Comparison of ENCODE assay signal across 20 cellular contexts in the genomic region with DNA sequence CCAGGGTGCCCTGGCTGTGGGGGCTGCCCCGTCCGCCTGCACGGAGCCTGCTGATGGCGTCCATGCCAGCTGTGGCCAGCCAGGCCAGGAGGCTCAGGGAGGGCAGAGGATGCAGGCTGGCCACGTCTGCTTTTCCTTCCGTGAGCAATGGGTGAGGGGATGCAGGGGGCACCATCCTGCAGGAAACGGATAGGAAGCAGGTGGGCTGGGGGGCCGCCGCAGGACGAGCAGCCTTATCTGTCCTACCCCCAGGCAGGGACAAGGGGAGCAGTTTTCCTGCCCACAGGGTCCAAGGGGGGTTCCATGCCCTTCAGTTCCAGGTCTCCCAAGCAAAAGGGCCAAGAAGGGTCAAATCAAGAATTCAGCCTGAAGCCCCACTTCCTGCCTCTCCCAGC. TPM values are rescaled to one million over a fixed set of nuclear protein-coding genes. Genes with fewer than 3 reads are reported as not detected.
A peak's percentile ranks its signal among the peaks of the same experiment; 100 is the strongest.
DNase-seq lines count a peak whose midpoint lies in the region; ATAC-seq, FAIRE-seq and TF ChIP-seq lines count a peak whose summit lies in the region.
"Had no signal": no experiment of that assay in that cellular context is flagged by ENCODE, and none has a peak within 500 bp of the region (broad histone marks: within the 10 kb centered on the region; RNA-seq: fewer than 3 reads in every experiment).

No MANE protein-coding gene starts in this region.

- H3K36me3 ChIP-seq in right atrium auricular region: peaks cover 69% of the 10 kb centered on the region
- H3K36me3 ChIP-seq in HCT116 (ENCODE audit: control insufficient read depth in 1 of 2, insufficient read depth in 2 of 2, low read length in 2 of 2): peaks cover 25 to 85% of the 10 kb centered on the region in 2 experiments
- peaks cover 98% of the 10 kb centered on the region; the same call in 2 of the 3 replicates for H3K36me3 ChIP-seq in K562 (ENCODE audit: control insufficient read depth, insufficient read depth, low read length)
- peaks cover 0 to 100% (median 95%) of the 10 kb centered on the region in 6 donors for H3K36me3 ChIP-seq in spleen
- peaks cover 73% of the 10 kb centered on the region for H3K36me3 ChIP-seq in brain microvascular endothelial cell (replicated peaks)

- H3K4me3 ChIP-seq in right atrium auricular region (no peak overlapping the region), HCT116 (replicated peaks in 1 of 2; ENCODE audit: low read depth in 1 of 2, low read length in 2 of 2) (no peak overlapping the region), K562 (no peak overlapping the region), spleen (no peak overlapping the region), foreskin fibroblast (ENCODE audit: low read depth in 1 of 2, low read length in 2 of 2) (no peak overlapping the region), brain microvascular endothelial cell (ENCODE audit: low read depth, low read length) (no peak overlapping the region)
- H3K4me3 ChIP-seq: SJCRH30 had no signal

- no peak for TF ChIP-seq POLR2A in HCT116 (IDR thresholded peaks at IDR 0.05; ENCODE audit: borderline replicate concordance, extremely low read depth, insufficient read depth, insufficient read length)
- TF ChIP-seq POLR2A in K562 (conservative IDR thresholded peaks at IDR 0.05): peak; percentile 44; the same call in 1 of the 2 replicates
- no peak for TF ChIP-seq POLR2A in spleen (IDR thresholded peaks at IDR 0.05)

- in situ Hi-C loops in K562 (cut with MboI) (no loop called here), brain microvascular endothelial cell (cut with HindIII; ENCODE audit: low pct_ligation_motif_present, low sequenced_read_pairs) (no loop called here)

- no peak for TF ChIP-seq EP300 in K562 (IDR thresholded peaks at IDR 0.05; ENCODE audit: low read length)

- H3K27ac ChIP-seq in right atrium auricular region (no peak overlapping the region), HCT116 (ENCODE audit: low read depth, low read length) (peak overlapping the region; percentile 30; the same call in 1 of the 2 replicates), K562 (ENCODE audit: extremely low read depth, low read depth, low read length) (no peak overlapping the region), spleen (peak overlapping the region in 1 of 8 donors; percentile 1), brain microvascular endothelial cell (no peak overlapping the region)
- H3K27ac ChIP-seq: KMS-11, SJCRH30 had no signal

- H3K9me3 ChIP-seq in right atrium auricular region: no peaks in the 10 kb centered on the region
- H3K9me3 ChIP-seq in HCT116 (ENCODE audit: control insufficient read depth in 1 of 2, insufficient read depth in 1 of 2, low read depth in 1 of 2, low read length in 2 of 2): no peaks in the 10 kb centered on the region
- H3K9me3 ChIP-seq in K562 (replicated peaks; ENCODE audit: control insufficient read depth, insufficient read depth, low read depth, low read length): no peaks in the 10 kb centered on the region
- no peaks in the 10 kb centered on the region for H3K9me3 ChIP-seq in spleen
- H3K9me3 ChIP-seq: SJCRH30 had no signal

- H3K27me3 Mint-ChIP-seq in activated CD4-positive, alpha-beta T cell treated with anti-CD3 and anti-CD28 coated beads for 36 hours: no peaks in the 10 kb centered on the region

- POLR2A ChIA-PET in HCT116 (lab: Charles Lee) (no interaction called here), K562 (lab: Yijun Ruan, JAX) (interaction anchor here (0.6 to 1.8 kb wide), 5 partner anchors 16 to 142 kb away, joined by 3 to 5 read pairs (median 4); no protein-coding TSS in a partner anchor)
- POLR2A ChIA-PET in activated CD4-positive, alpha-beta T cell treated with anti-CD3 and anti-CD28 coated beads for 36 hours (lab: Charles Lee): no interaction called here

- H3K27ac Mint-ChIP-seq in activated CD4-positive, alpha-beta T cell treated with anti-CD3 and anti-CD28 coated beads for 36 hours: no peak overlapping the region
- H3K27ac Mint-ChIP-seq: CD8-positive, alpha-beta T cell had no signal

- no peak for TF ChIP-seq RAD21 in HCT116 (IDR thresholded peaks at IDR 0.05; ENCODE audit: low read depth)
- no peak for TF ChIP-seq RAD21 in K562 (CRISPR knock-in tag; conservative IDR thresholded peaks at IDR 0.05 in 1 of 2, IDR thresholded peaks at IDR 0.05 in 1 of 2)

- peaks cover 2% of the 10 kb centered on the region for H3K4me1 Mint-ChIP-seq in activated CD4-positive, alpha-beta T cell treated with anti-CD3 and anti-CD28 coated beads for 36 hours

- DNase-seq in Right ventricle myocardium inferior (ENCODE audit: missing footprints) (peak; percentile 39), right atrium auricular region (ENCODE audit: low spot score) (no peak), HCT116 (ENCODE audit: low read depth, low spot score) (no peak), K562 (ENCODE audit: extremely low read depth in 1 of 4, low spot score in 3 of 4) (no peak), spleen (peak; percentile 55), foreskin fibroblast (no peak), brain microvascular endothelial cell (no peak)
- DNase-seq in activated CD4-positive, alpha-beta T cell treated with anti-CD3 and anti-CD28 coated beads for 36 hours: no peak
- DNase-seq: DMS53, H7, NCI-H1417, NCI-H187, NCI-H2227 treated with DMSO at 0.1 percent for 48 hours, NCI-H510A treated with DMSO at 0.1 percent for 48 hours, NCI-H774, OCI-M1, SJCRH30 had no signal

- H3K9ac ChIP-seq in HCT116 (ENCODE audit: low read length) (no peak overlapping the region), K562 (ENCODE audit: insufficient read depth in 1 of 2, low read depth in 2 of 2, low read length in 2 of 2) (no peak overlapping the region)
- H3K9ac ChIP-seq: KMS-11 had no signal

- RAD21 ChIA-PET in HCT116 (lab: Charles Lee; ENCODE audit: low non-redundant PET in 1 of 2, low total read pairs in 2 of 2, uncharacterized antibody in 2 of 2, unreplicated experiment in 2 of 2): no interaction called here

- intact Hi-C loops in Right ventricle myocardium inferior (cut with DNase I): no loop called here
- intact Hi-C loops in HCT116 (cut with micrococcal nuclease): no loop called here
- intact Hi-C loops in K562 (cut with micrococcal nuclease): no loop called here
- intact Hi-C loops in spleen (cut with DNase I; ENCODE audit: low total_unique reads): no loop called here
- intact Hi-C loops in activated CD4-positive, alpha-beta T cell treated with anti-CD3 and anti-CD28 coated beads for 36 hours (cut with DNase I, micrococcal nuclease): no loop called here

- CTCF ChIA-PET in HCT116 (lab: Charles Lee) (no interaction called here), K562 (lab: Yijun Ruan, JAX; ENCODE audit: low intra/inter-chr PET ratio) (no interaction called here)
- CTCF ChIA-PET in activated CD4-positive, alpha-beta T cell treated with anti-CD3 and anti-CD28 coated beads for 36 hours (lab: Charles Lee): no interaction called here

- no peaks in the 10 kb centered on the region for H3K9me1 ChIP-seq in K562 (ENCODE audit: control insufficient read depth, insufficient read depth, low read length)

- H3K4me1 ChIP-seq in right atrium auricular region (peaks cover 0 to 8% of the 10 kb centered on the region in 2 donors), HCT116 (ENCODE audit: control insufficient read depth in 1 of 2, insufficient read depth in 2 of 2, low read length in 2 of 2) (peaks cover 3 to 15% of the 10 kb centered on the region in 2 experiments; a peak in 3 of 4 replicates), K562 (replicated peaks in 1 of 2; ENCODE audit: control insufficient read depth in 2 of 2, insufficient read depth in 2 of 2, low read length in 2 of 2) (peaks cover 0 to 90% of the 10 kb centered on the region in 2 experiments; a peak in 2 of 5 replicates), spleen (peaks cover 0 to 79% (median 21%) of the 10 kb centered on the region in 6 donors)

- 86% methylated on average over 9 of the region's 10 CpGs for WGBS in K562 (ENCODE audit: insufficient coverage, low coverage, missing lambda C conversion rate)
- 63 to 86% (median 81%) methylated on average over 10 of the region's 10 CpGs for WGBS in spleen, 5 donors

- peaks cover 7% of the 10 kb centered on the region for H3K36me3 Mint-ChIP-seq in activated CD4-positive, alpha-beta T cell treated with anti-CD3 and anti-CD28 coated beads for 36 hours (ENCODE audit: low read depth)

- no peak for FAIRE-seq in K562 (lab: Jason Lieb, UNC)
- FAIRE-seq: A204.1 had no signal

- no peaks in the 10 kb centered on the region for H3K27me3 ChIP-seq in right atrium auricular region
- H3K27me3 ChIP-seq in HCT116 (ENCODE audit: insufficient read depth, low read length): no peaks in the 10 kb centered on the region
- no peaks in the 10 kb centered on the region for H3K27me3 ChIP-seq in K562 (ENCODE audit: control insufficient read depth in 2 of 2, insufficient read depth in 2 of 2, low read length in 2 of 2)
- H3K27me3 ChIP-seq in spleen (replicated peaks in 1 of 7): no peaks in the 10 kb centered on the region
- H3K27me3 ChIP-seq in brain microvascular endothelial cell (replicated peaks): no peaks in the 10 kb centered on the region
- H3K27me3 ChIP-seq: SJCRH30 had no signal

- H3K4me3 Mint-ChIP-seq in activated CD4-positive, alpha-beta T cell treated with anti-CD3 and anti-CD28 coated beads for 36 hours: no peak overlapping the region
- H3K4me3 Mint-ChIP-seq: CD8-positive, alpha-beta T cell had no signal

- H3K9me2 ChIP-seq in HCT116 (ENCODE audit: insufficient read depth): no peaks in the 10 kb centered on the region

- H3K4me2 ChIP-seq in HCT116 (ENCODE audit: low read length): no peak overlapping the region
- H3K4me2 ChIP-seq in K562 (ENCODE audit: insufficient read depth, low read length): no peak overlapping the region
- H3K4me2 ChIP-seq: KMS-11 had no signal

- no peaks in the 10 kb centered on the region for H3K9me3 Mint-ChIP-seq in activated CD4-positive, alpha-beta T cell treated with anti-CD3 and anti-CD28 coated beads for 36 hours (ENCODE audit: low read depth)
- H3K9me3 Mint-ChIP-seq: CD8-positive, alpha-beta T cell had no signal

- no peaks in the 10 kb centered on the region; the same call in 1 of the 2 replicates for H4K20me1 ChIP-seq in HCT116 (ENCODE audit: insufficient read depth)
- peaks cover 7% of the 10 kb centered on the region for H4K20me1 ChIP-seq in K562 (replicated peaks; ENCODE audit: control insufficient read depth, insufficient read depth, low read length)

- ATAC-seq in Right ventricle myocardium inferior: no peak
- ATAC-seq in HCT116: no peak
- no peak for ATAC-seq in K562
- ATAC-seq in activated CD4-positive, alpha-beta T cell treated with anti-CD3 and anti-CD28 coated beads for 36 hours: no peak
- ATAC-seq: CD8-positive, alpha-beta T cell had no signal

- BruUV-seq in HCT116 (replicated peaks; lab: Mats Ljungman, UMichigan) (no TSS peak), K562 (replicated peaks; lab: Mats Ljungman, UMichigan) (no TSS peak)

- H2AFZ ChIP-seq in HCT116 (ENCODE audit: low read depth, low read length, poor library complexity, severe bottlenecking) (no peak overlapping the region), K562 (ENCODE audit: low read depth, low read length) (no peak overlapping the region)

- H3K79me2 ChIP-seq in HCT116 (ENCODE audit: insufficient read depth, low read length): peaks cover 26% of the 10 kb centered on the region
- H3K79me2 ChIP-seq in K562 (ENCODE audit: control insufficient read depth, insufficient read depth, low read length): peaks cover 7% of the 10 kb centered on the region

- TF ChIP-seq CTCF in right atrium auricular region (IDR thresholded peaks at IDR 0.05) (no peak), HCT116 (IDR thresholded peaks at IDR 0.05 in 2 of 3, conservative IDR thresholded peaks at IDR 0.05 in 1 of 3; ENCODE audit: borderline replicate concordance in 1 of 3, insufficient read depth in 1 of 3, low read depth in 2 of 3, low read length in 2 of 3) (no peak), K562 (IDR thresholded peaks at IDR 0.05 in 2 of 3, conservative IDR thresholded peaks at IDR 0.05 in 1 of 3; ENCODE audit: insufficient read depth in 2 of 3, low read depth in 1 of 3, low read length in 3 of 3) (no peak), spleen (IDR thresholded peaks at IDR 0.05 in 8 of 11, conservative IDR thresholded peaks at IDR 0.05 in 3 of 11) (no peak), foreskin fibroblast (IDR thresholded peaks at IDR 0.05; ENCODE audit: low read depth, low read length) (no peak), brain microvascular endothelial cell (IDR thresholded peaks at IDR 0.05; ENCODE audit: low read depth, low read length, missing control alignments) (no peak)

RNA-seq across cellular contexts. Expression of a gene that starts 6.8 kb away (rescaled TPM):
- total RNA-seq in Right ventricle myocardium inferior: 59.3 TPM
- 10 to 100 TPM; 33.3 to 45.7 TPM for total RNA-seq in right atrium auricular region
- 176 TPM for total RNA-seq in HCT116 (2021; ENCODE audit: unreplicated experiment)
- 120 and 129 TPM in 2 replicates for polyA plus RNA-seq in HCT116 (2012)
- 125 and 499 TPM in 2 replicates for total RNA-seq in K562 (2011; cell fraction: chromatin; rRNA removed; ENCODE audit: low replicate concordance)
- total RNA-seq in K562 (2011; cell fraction: nucleolus; rRNA removed): 452 and 491 TPM in 2 replicates
- 177 and 203 TPM in 2 replicates for total RNA-seq in K562 (2011; cell fraction: nucleoplasm; rRNA removed)
- total RNA-seq in K562 (2014; rRNA removed): 203 and 249 TPM in 2 replicates
- 45.0 and 57.5 TPM in 2 replicates for total RNA-seq in K562 (2014; rRNA removed; fragmentation: Illumina TruSeq; extraction: Trizol)
- 83.1 and 83.9 TPM in 2 replicates for total RNA-seq in K562 (2015; rRNA removed; fragmentation: Illumina TruSeq; extraction: Trizol)
- total RNA-seq in K562 (2021): 193 and 209 TPM in 2 replicates
- polyA plus RNA-seq in K562 (2011; rRNA removed): 60.1 and 77.0 TPM in 2 replicates
- polyA plus RNA-seq in K562 (2011; cell fraction: cytosol; rRNA removed): 62.4 and 118 TPM in 2 replicates
- 712 and 945 TPM in 2 replicates for polyA plus RNA-seq in K562 (2011; cell fraction: nucleus; rRNA removed)
- polyA plus RNA-seq in K562 (2012): 123 and 178 TPM in 2 replicates
- polyA plus RNA-seq in K562 (2014; fragmentation: Illumina TruSeq; extraction: Trizol): 97.2 and 99.8 TPM in 2 replicates
- polyA plus RNA-seq in K562 (2014; fragmentation: Nextera tagmentation; extraction: Ambion mirVana): 10 to 100 TPM in 1 of 2 experiments, 1 to 10 TPM in 1; 7.8 to 11.3 TPM
- 201 and 210 TPM in 2 replicates for polyA plus RNA-seq in K562 (2014; rRNA removed)
- 17.2 and 22.2 TPM in 2 replicates for polyA minus RNA-seq in K562 (2011; rRNA and poly(A)+ RNA removed)
- polyA minus RNA-seq in K562 (2011; cell fraction: cytosol; rRNA and poly(A)+ RNA removed): 54.0 and 54.3 TPM in 2 replicates
- polyA minus RNA-seq in K562 (2011; cell fraction: nucleus; rRNA and poly(A)+ RNA removed): 179 and 184 TPM in 2 replicates
- total RNA-seq in spleen: 100 to 1,000 TPM in 3 of 7 donors, 10 to 100 TPM in 4; 76.4 to 114 (median 87.9) TPM
- polyA plus RNA-seq in spleen: 100 to 1,000 TPM; 130 to 174 (median 173) TPM
- 100 to 1,000 TPM; 119 to 124 TPM for total RNA-seq in activated CD4-positive, alpha-beta T cell treated with anti-CD3 and anti-CD28 coated beads for 36 hours

RNA-seq across cellular contexts. Expression of a gene that starts 7.2 kb away (rescaled TPM):
- total RNA-seq in Right ventricle myocardium inferior (80.9 TPM), right atrium auricular region (10 to 100 TPM; 79.5 to 90.8 TPM), HCT116 (2021; ENCODE audit: unreplicated experiment) (205 TPM), K562 (2014; rRNA removed) (137 and 183 TPM in 2 replicates), K562 (2014; rRNA removed; fragmentation: Illumina TruSeq; extraction: Trizol) (17.5 and 26.3 TPM in 2 replicates), K562 (2015; rRNA removed; fragmentation: Illumina TruSeq; extraction: Trizol) (69.9 and 72.5 TPM in 2 replicates), K562 (2021) (162 and 167 TPM in 2 replicates), spleen (10 to 100 TPM; 61.5 to 77.2 (median 66.5) TPM)
- 154 and 156 TPM in 2 replicates for polyA plus RNA-seq in HCT116 (2012)
- total RNA-seq in K562 (2011; cell fraction: chromatin; rRNA removed; ENCODE audit: low replicate concordance): 57.5 and 207 TPM in 2 replicates
- 178 and 205 TPM in 2 replicates for total RNA-seq in K562 (2011; cell fraction: nucleolus; rRNA removed)
- total RNA-seq in K562 (2011; cell fraction: nucleoplasm; rRNA removed): 87.8 and 88.8 TPM in 2 replicates
- polyA plus RNA-seq in K562 (2011; rRNA removed) (57.0 and 88.5 TPM in 2 replicates), K562 (2014; fragmentation: Illumina TruSeq; extraction: Trizol) (74.5 and 111 TPM in 2 replicates), K562 (2014; fragmentation: Nextera tagmentation; extraction: Ambion mirVana) (10 to 100 TPM in 1 of 2 experiments, 1 to 10 TPM in 1; 3.1 to 13.4 TPM), K562 (2014; rRNA removed) (112 and 123 TPM in 2 replicates), spleen (100 to 1,000 TPM in 1 of 3 donors, 10 to 100 TPM in 2; 69.5 to 109 (median 95.4) TPM)
- polyA plus RNA-seq in K562 (2011; cell fraction: cytosol; rRNA removed): 94.2 and 226 TPM in 2 replicates
- 212 and 255 TPM in 2 replicates for polyA plus RNA-seq in K562 (2011; cell fraction: nucleus; rRNA removed)
- 103 and 115 TPM in 2 replicates for polyA plus RNA-seq in K562 (2012)
- polyA minus RNA-seq in K562 (2011; rRNA and poly(A)+ RNA removed): 31.9 and 46.4 TPM in 2 replicates
- 71.4 and 74.6 TPM in 2 replicates for polyA minus RNA-seq in K562 (2011; cell fraction: cytosol; rRNA and poly(A)+ RNA removed)
- polyA minus RNA-seq in K562 (2011; cell fraction: nucleus; rRNA and poly(A)+ RNA removed): 72.3 and 75.2 TPM in 2 replicates
- total RNA-seq in activated CD4-positive, alpha-beta T cell treated with anti-CD3 and anti-CD28 coated beads for 36 hours: 10 to 100 TPM; 69.0 to 73.5 TPM

RNA-seq across cellular contexts. Expression of a gene that starts 7.2 kb away (rescaled TPM):
- total RNA-seq in Right ventricle myocardium inferior: 19.3 TPM
- total RNA-seq in right atrium auricular region: 10 to 100 TPM; 21.4 to 25.3 TPM
- 52.0 TPM for total RNA-seq in HCT116 (2021; ENCODE audit: unreplicated experiment)
- 53.5 and 62.2 TPM in 2 replicates for polyA plus RNA-seq in HCT116 (2012)
- total RNA-seq in K562 (2011; cell fraction: chromatin; rRNA removed; ENCODE audit: low replicate concordance): 23.1 and 61.7 TPM in 2 replicates
- total RNA-seq in K562 (2011; cell fraction: nucleolus; rRNA removed): 74.4 and 74.9 TPM in 2 replicates
- total RNA-seq in K562 (2011; cell fraction: nucleoplasm; rRNA removed): 36.5 and 40.5 TPM in 2 replicates
- total RNA-seq in K562 (2014; rRNA removed): 23.6 and 28.4 TPM in 2 replicates
- 6.5 and 9.5 TPM in 2 replicates for total RNA-seq in K562 (2014; rRNA removed; fragmentation: Illumina TruSeq; extraction: Trizol)
- total RNA-seq in K562 (2015; rRNA removed; fragmentation: Illumina TruSeq; extraction: Trizol): 11.1 and 14.3 TPM in 2 replicates
- 26.9 and 30.2 TPM in 2 replicates for total RNA-seq in K562 (2021)
- 9.2 and 17.2 TPM in 2 replicates for polyA plus RNA-seq in K562 (2011; rRNA removed)
- polyA plus RNA-seq in K562 (2011; cell fraction: cytosol; rRNA removed): 12.2 and 23.8 TPM in 2 replicates
- polyA plus RNA-seq in K562 (2011; cell fraction: nucleus; rRNA removed): 144 and 164 TPM in 2 replicates
- 16.9 and 35.2 TPM in 2 replicates for polyA plus RNA-seq in K562 (2012)
- polyA plus RNA-seq in K562 (2014; fragmentation: Illumina TruSeq; extraction: Trizol): 9.0 and 18.5 TPM in 2 replicates
- polyA plus RNA-seq in K562 (2014; fragmentation: Nextera tagmentation; extraction: Ambion mirVana): under 1 TPM; 0.32 to 0.66 TPM
- polyA plus RNA-seq in K562 (2014; rRNA removed): 32.6 and 32.8 TPM in 2 replicates
- 2.0 TPM in 2 replicates for polyA minus RNA-seq in K562 (2011; rRNA and poly(A)+ RNA removed)
- 11.7 and 13.1 TPM in 2 replicates for polyA minus RNA-seq in K562 (2011; cell fraction: cytosol; rRNA and poly(A)+ RNA removed)
- polyA minus RNA-seq in K562 (2011; cell fraction: nucleus; rRNA and poly(A)+ RNA removed): 11.4 and 14.3 TPM in 2 replicates
- 10 to 100 TPM; 21.4 to 36.3 (median 26.0) TPM for total RNA-seq in spleen
- 10 to 100 TPM; 24.5 to 42.3 (median 41.5) TPM for polyA plus RNA-seq in spleen
- 10 to 100 TPM; 16.9 to 17.5 TPM for total RNA-seq in activated CD4-positive, alpha-beta T cell treated with anti-CD3 and anti-CD28 coated beads for 36 hours

RNA-seq across cellular contexts. Expression of a gene that starts 21.4 kb away (rescaled TPM):
- 175 TPM for total RNA-seq in Right ventricle myocardium inferior
- total RNA-seq in right atrium auricular region: 100 to 1,000 TPM; 169 to 213 TPM
- 306 TPM for total RNA-seq in HCT116 (2021; ENCODE audit: unreplicated experiment)
- polyA plus RNA-seq in HCT116 (2012): 324 and 351 TPM in 2 replicates
- 78.8 and 254 TPM in 2 replicates for total RNA-seq in K562 (2011; cell fraction: chromatin; rRNA removed; ENCODE audit: low replicate concordance)
- 329 and 354 TPM in 2 replicates for total RNA-seq in K562 (2011; cell fraction: nucleolus; rRNA removed)
- total RNA-seq in K562 (2011; cell fraction: nucleoplasm; rRNA removed): 133 and 150 TPM in 2 replicates
- total RNA-seq in K562 (2014; rRNA removed): 165 and 194 TPM in 2 replicates
- 41.1 and 66.0 TPM in 2 replicates for total RNA-seq in K562 (2014; rRNA removed; fragmentation: Illumina TruSeq; extraction: Trizol)
- total RNA-seq in K562 (2015; rRNA removed; fragmentation: Illumina TruSeq; extraction: Trizol): 76.0 and 90.0 TPM in 2 replicates
- total RNA-seq in K562 (2021): 235 and 256 TPM in 2 replicates
- 156 and 201 TPM in 2 replicates for polyA plus RNA-seq in K562 (2011; rRNA removed)
- polyA plus RNA-seq in K562 (2011; cell fraction: cytosol; rRNA removed): 404 and 845 TPM in 2 replicates
- 611 and 714 TPM in 2 replicates for polyA plus RNA-seq in K562 (2011; cell fraction: nucleus; rRNA removed)
- 229 and 244 TPM in 2 replicates for polyA plus RNA-seq in K562 (2012)
- 243 and 274 TPM in 2 replicates for polyA plus RNA-seq in K562 (2014; fragmentation: Illumina TruSeq; extraction: Trizol)
- 10 to 100 TPM; 21.3 to 50.3 TPM for polyA plus RNA-seq in K562 (2014; fragmentation: Nextera tagmentation; extraction: Ambion mirVana)
- polyA plus RNA-seq in K562 (2014; rRNA removed): 229 and 261 TPM in 2 replicates
- 34.8 and 73.6 TPM in 2 replicates for polyA minus RNA-seq in K562 (2011; rRNA and poly(A)+ RNA removed)
- 67.3 and 81.5 TPM in 2 replicates for polyA minus RNA-seq in K562 (2011; cell fraction: cytosol; rRNA and poly(A)+ RNA removed)
- 104 and 111 TPM in 2 replicates for polyA minus RNA-seq in K562 (2011; cell fraction: nucleus; rRNA and poly(A)+ RNA removed)
- 10 to 100 TPM; 44.2 to 82.5 (median 54.9) TPM for total RNA-seq in spleen
- polyA plus RNA-seq in spleen: 10 to 100 TPM; 74.8 to 88.0 (median 87.6) TPM
- total RNA-seq in activated CD4-positive, alpha-beta T cell treated with anti-CD3 and anti-CD28 coated beads for 36 hours: 100 to 1,000 TPM; 105 to 166 TPM

RNA-seq across cellular contexts. Expression of a gene that starts 27.4 kb away (rescaled TPM):
- total RNA-seq in Right ventricle myocardium inferior (2.2 TPM), right atrium auricular region (1 to 10 TPM in 1 of 2 donors, under 1 TPM in 1; 0.93 to 2.6 TPM), HCT116 (2021; ENCODE audit: unreplicated experiment) (120 TPM), K562 (2014; rRNA removed) (292 and 377 TPM in 2 replicates), K562 (2014; rRNA removed; fragmentation: Illumina TruSeq; extraction: Trizol) (21.8 and 30.5 TPM in 2 replicates), K562 (2015; rRNA removed; fragmentation: Illumina TruSeq; extraction: Trizol) (91.3 and 98.6 TPM in 2 replicates), K562 (2021) (133 and 139 TPM in 2 replicates), spleen (1 to 10 TPM in 2 of 7 donors, under 1 TPM in 3, not detected in 2; 0.60 to 1.4 (median 0.66) TPM)
- polyA plus RNA-seq in HCT116 (2012): 114 and 123 TPM in 2 replicates
- 19.4 and 85.2 TPM in 2 replicates for total RNA-seq in K562 (2011; cell fraction: chromatin; rRNA removed; ENCODE audit: low replicate concordance)
- total RNA-seq in K562 (2011; cell fraction: nucleolus; rRNA removed): 134 and 179 TPM in 2 replicates
- 71.3 and 86.0 TPM in 2 replicates for total RNA-seq in K562 (2011; cell fraction: nucleoplasm; rRNA removed)
- polyA plus RNA-seq in K562 (2011; rRNA removed) (118 and 135 TPM in 2 replicates), K562 (2014; fragmentation: Illumina TruSeq; extraction: Trizol) (137 and 193 TPM in 2 replicates), K562 (2014; fragmentation: Nextera tagmentation; extraction: Ambion mirVana) (under 1 TPM; 0.23 to 0.28 TPM), K562 (2014; rRNA removed) (281 and 307 TPM in 2 replicates), spleen (1 to 10 TPM; 1.0 to 3.4 (median 2.0) TPM)
- 275 and 623 TPM in 2 replicates for polyA plus RNA-seq in K562 (2011; cell fraction: cytosol; rRNA removed)
- polyA plus RNA-seq in K562 (2011; cell fraction: nucleus; rRNA removed): 159 and 273 TPM in 2 replicates
- polyA plus RNA-seq in K562 (2012): 51.3 and 82.3 TPM in 2 replicates
- polyA minus RNA-seq in K562 (2011; rRNA and poly(A)+ RNA removed): 16.0 and 29.2 TPM in 2 replicates
- 66.2 and 68.0 TPM in 2 replicates for polyA minus RNA-seq in K562 (2011; cell fraction: cytosol; rRNA and poly(A)+ RNA removed)
- polyA minus RNA-seq in K562 (2011; cell fraction: nucleus; rRNA and poly(A)+ RNA removed): 52.2 and 55.2 TPM in 2 replicates
- 10 to 100 TPM in 1 of 2 experiments, 1 to 10 TPM in 1; 9.6 to 10.6 TPM for total RNA-seq in activated CD4-positive, alpha-beta T cell treated with anti-CD3 and anti-CD28 coated beads for 36 hours

Comparison
In these comparisons a context has a peak if more than half of its experiments do, and no peak if none do; other contexts are left out.
1. DNase-seq: peak in Right ventricle myocardium inferior (single experiment) and spleen (single experiment); none in right atrium auricular region (single experiment), HCT116 (single experiment), K562 (0 of 4), activated CD4-positive, alpha-beta T cell treated with anti-CD3 and anti-CD28 coated beads for 36 hours (single experiment), foreskin fibroblast (0 of 2) and brain microvascular endothelial cell (single experiment).